In the genomic region with DNA sequence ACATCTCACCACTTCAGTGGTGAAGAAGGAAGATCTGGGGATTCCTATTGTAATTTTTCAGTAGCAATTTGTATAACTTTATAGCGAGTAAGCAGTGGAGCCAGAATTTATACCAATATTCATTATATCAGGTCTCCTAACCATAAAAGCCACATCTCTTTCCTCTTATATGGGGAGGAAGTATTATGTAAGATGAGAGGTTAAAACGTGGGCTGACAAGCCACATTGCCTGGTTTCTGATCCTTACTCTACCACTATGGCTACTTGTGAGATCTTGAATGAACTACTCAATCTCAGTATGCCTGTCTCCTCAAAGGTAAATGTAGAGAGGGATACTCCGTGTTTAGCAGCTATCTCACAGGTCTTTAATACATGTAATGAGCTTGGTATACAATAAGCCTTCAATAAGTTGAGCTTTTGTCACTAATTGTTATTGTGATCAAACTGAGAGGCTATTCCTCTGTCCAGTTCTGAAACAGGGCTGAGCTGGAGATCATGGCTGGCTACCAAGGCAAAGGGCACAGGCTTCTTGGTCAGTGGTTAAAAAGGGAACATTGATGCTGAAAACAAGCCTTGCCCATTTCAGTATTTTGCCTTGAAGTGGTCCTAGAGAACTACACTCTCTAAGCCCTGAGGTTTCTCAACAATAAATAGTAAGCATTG, we compare ENCODE assay signal across 1 cellular context.
TF ChIP-seq lines count a peak whose summit lies in the region.

No MANE protein-coding gene starts in this region.

TF ChIP-seq in A549, 52 proteins besides CTCF, POLR2A, EP300 and RAD21 (continued from another document):
- TF ChIP-seq, protein P1, sequence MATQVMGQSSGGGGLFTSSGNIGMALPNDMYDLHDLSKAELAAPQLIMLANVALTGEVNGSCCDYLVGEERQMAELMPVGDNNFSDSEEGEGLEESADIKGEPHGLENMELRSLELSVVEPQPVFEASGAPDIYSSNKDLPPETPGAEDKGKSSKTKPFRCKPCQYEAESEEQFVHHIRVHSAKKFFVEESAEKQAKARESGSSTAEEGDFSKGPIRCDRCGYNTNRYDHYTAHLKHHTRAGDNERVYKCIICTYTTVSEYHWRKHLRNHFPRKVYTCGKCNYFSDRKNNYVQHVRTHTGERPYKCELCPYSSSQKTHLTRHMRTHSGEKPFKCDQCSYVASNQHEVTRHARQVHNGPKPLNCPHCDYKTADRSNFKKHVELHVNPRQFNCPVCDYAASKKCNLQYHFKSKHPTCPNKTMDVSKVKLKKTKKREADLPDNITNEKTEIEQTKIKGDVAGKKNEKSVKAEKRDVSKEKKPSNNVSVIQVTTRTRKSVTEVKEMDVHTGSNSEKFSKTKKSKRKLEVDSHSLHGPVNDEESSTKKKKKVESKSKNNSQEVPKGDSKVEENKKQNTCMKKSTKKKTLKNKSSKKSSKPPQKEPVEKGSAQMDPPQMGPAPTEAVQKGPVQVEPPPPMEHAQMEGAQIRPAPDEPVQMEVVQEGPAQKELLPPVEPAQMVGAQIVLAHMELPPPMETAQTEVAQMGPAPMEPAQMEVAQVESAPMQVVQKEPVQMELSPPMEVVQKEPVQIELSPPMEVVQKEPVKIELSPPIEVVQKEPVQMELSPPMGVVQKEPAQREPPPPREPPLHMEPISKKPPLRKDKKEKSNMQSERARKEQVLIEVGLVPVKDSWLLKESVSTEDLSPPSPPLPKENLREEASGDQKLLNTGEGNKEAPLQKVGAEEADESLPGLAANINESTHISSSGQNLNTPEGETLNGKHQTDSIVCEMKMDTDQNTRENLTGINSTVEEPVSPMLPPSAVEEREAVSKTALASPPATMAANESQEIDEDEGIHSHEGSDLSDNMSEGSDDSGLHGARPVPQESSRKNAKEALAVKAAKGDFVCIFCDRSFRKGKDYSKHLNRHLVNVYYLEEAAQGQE (IDR thresholded peaks at IDR 0.05): peak; percentile 40; the same call in 1 of the 2 replicates
TF ChIP-seq in A549: peak in this region for 1.
